In genomic region chr17:47276868-47277267, GRCh38 we compare ENCODE assay signal across 8 cellular contexts. TPM values are rescaled to one million over a fixed set of nuclear protein-coding genes. Genes with fewer than 3 reads are reported as not detected.
DNase-seq lines count a peak whose midpoint lies in the region; ATAC-seq, FAIRE-seq and TF ChIP-seq lines count a peak whose summit lies in the region.

No MANE protein-coding gene starts in this region.

- no CpG with 5 or more reads among the region's 10 CpGs for WGBS in H9 (ENCODE audit: extremely low coverage, insufficient read length, low lambda C conversion rate)
- 35 to 50% (median 39%) methylated on average over 10 of the region's 10 CpGs for WGBS in small intestine, 3 donors

- H3K79me1 ChIP-seq in H9 (ENCODE audit: insufficient read depth, low read depth, low read length, poor library complexity, severe bottlenecking) = no peaks in the 10 kb centered on the region

- no peak overlapping the region for H2BK5ac ChIP-seq in H9 (ENCODE audit: insufficient read length, low read length)

- H3K9ac ChIP-seq in H9 (ENCODE audit: extremely low read depth, insufficient read length, low read length) = no peak overlapping the region

- H3K27ac ChIP-seq in H9 (ENCODE audit: insufficient read length, low read depth, low read length) = no peak overlapping the region
- H3K27ac ChIP-seq in small intestine (ENCODE audit: low read depth in 1 of 2, low read length in 1 of 2) = peak overlapping the region in 1 of 2 donors; percentile 84

- H2AFZ ChIP-seq in H9 (ENCODE audit: low read length) = no peak overlapping the region

- H2BK120ac ChIP-seq in H9 (ENCODE audit: low read depth, low read length, poor library complexity, severe bottlenecking) = no peak overlapping the region

- H3T11ph ChIP-seq in H9 (ENCODE audit: low read length) = no peak overlapping the region

- DNase-seq in H9 = peak; percentile 77
- DNase-seq in SK-N-DZ (ENCODE audit: low spot score) = peak; percentile 21
- DNase-seq in left ventricle myocardium superior = peak; percentile 78
- DNase-seq in small intestine = peak; percentile 33
- no peak for DNase-seq in stimulated activated CD4-positive, alpha-beta T cell treated with anti-CD3 and anti-CD28 coated beads, Interleukin-4, amount 100 ng/mL, for 1 hour
- no peak for DNase-seq in activated naive CD4-positive, alpha-beta T cell treated with anti-CD3 and anti-CD28 coated beads, Interleukin-2, amount 50 U/mL, for 72 hours (ENCODE audit: low spot score in 2 of 2)
- DNase-seq in stimulated activated CD4-positive, alpha-beta T cell treated with anti-CD3 and anti-CD28 coated beads, Interleukin-12 subunit alpha, Interleukin-12 subunit beta, amount 100 ng/mL, for 4 hours = no peak
- no peak for DNase-seq in stimulated activated effector memory CD8-positive, alpha-beta T cell treated with anti-CD3 and anti-CD28 coated beads, Interleukin-12 subunit alpha, Interleukin-12 subunit beta, amount 100 ng/mL, for 72 hours (ENCODE audit: low spot score in 2 of 2)

- no peak overlapping the region for H3K56ac ChIP-seq in H9 (ENCODE audit: insufficient read length, low read depth, low read length)

- no peak overlapping the region for H3K23ac ChIP-seq in H9 (ENCODE audit: insufficient read length, low read depth, low read length)

- H3K23me2 ChIP-seq in H9 (ENCODE audit: insufficient read length, low read depth, low read length, poor library complexity, severe bottlenecking) = no peaks in the 10 kb centered on the region

- peaks cover 6% of the 10 kb centered on the region for H3K27me3 Mint-ChIP-seq in H9 (ENCODE audit: low read depth)

- H3K4me2 ChIP-seq in H9 (ENCODE audit: insufficient read depth, insufficient read length, low read length) = no peak overlapping the region

- no peaks in the 10 kb centered on the region for H3K36me3 Mint-ChIP-seq in H9 (ENCODE audit: insufficient read depth in 1 of 3, low read depth in 3 of 3)
- no peaks in the 10 kb centered on the region for H3K36me3 Mint-ChIP-seq in activated naive CD4-positive, alpha-beta T cell treated with anti-CD3 and anti-CD28 coated beads, Interleukin-2, amount 50 U/mL, for 72 hours
- H3K36me3 Mint-ChIP-seq in stimulated activated effector memory CD8-positive, alpha-beta T cell treated with anti-CD3 and anti-CD28 coated beads, Interleukin-12 subunit alpha, Interleukin-12 subunit beta, amount 100 ng/mL, for 72 hours = no peaks in the 10 kb centered on the region

- H4K5ac ChIP-seq in H9 (ENCODE audit: insufficient read length, low read depth, low read length) = no peak overlapping the region

- H3K79me2 ChIP-seq in H9 (ENCODE audit: insufficient read depth, low read length) = no peaks in the 10 kb centered on the region

- H3K27me3 ChIP-seq in H9 (ENCODE audit: insufficient read depth, low read length) (0 out of 2 replicates have a peak, but pooled peaks cover 2% of the 10 kb centered on the region), small intestine (ENCODE audit: control insufficient read depth in 2 of 2, insufficient read depth in 2 of 2, low read length in 2 of 2) (no peaks in the 10 kb centered on the region)

- FAIRE-seq in small intestine (lab: Jason Lieb, UNC) = no peak

- peaks cover 21% of the 10 kb centered on the region for H3K4me1 ChIP-seq in H9 (ENCODE audit: insufficient read depth, low read length)
- H3K4me1 ChIP-seq in small intestine (ENCODE audit: control insufficient read depth in 2 of 2, insufficient read depth in 1 of 2, low read depth in 1 of 2, low read length in 1 of 2) = peaks cover 0 to 25% of the 10 kb centered on the region in 2 donors

- H3K4me3 Mint-ChIP-seq in H9 = no peak overlapping the region
- H3K4me3 Mint-ChIP-seq in stimulated activated effector memory CD8-positive, alpha-beta T cell treated with anti-CD3 and anti-CD28 coated beads, Interleukin-12 subunit alpha, Interleukin-12 subunit beta, amount 100 ng/mL, for 72 hours = no peak overlapping the region

- no peak overlapping the region for H3K4ac ChIP-seq in H9 (ENCODE audit: low read depth, low read length)

- H3K4me3 ChIP-seq in small intestine (ENCODE audit: low read depth in 1 of 2, low read length in 2 of 2) = no peak overlapping the region

- no peak overlapping the region for H4K91ac ChIP-seq in H9 (ENCODE audit: insufficient read length, low read depth, low read length)

- H3K9me3 ChIP-seq in H9 (ENCODE audit: control insufficient read depth, low read depth, low read length) (no peaks in the 10 kb centered on the region), small intestine (ENCODE audit: control insufficient read depth, low read depth) (no peaks in the 10 kb centered on the region)

- H2AK5ac ChIP-seq in H9 (ENCODE audit: insufficient read length, low read length) = no peak overlapping the region

- H2BK20ac ChIP-seq in H9 (ENCODE audit: low read depth, low read length, poor library complexity, severe bottlenecking) = no peak overlapping the region

- no peak overlapping the region for H2BK12ac ChIP-seq in H9 (ENCODE audit: insufficient read length, low read depth, low read length)

- TF ChIP-seq CTCF in H9 (conservative IDR thresholded peaks at IDR 0.05) = no peak

- intact Hi-C loops in left ventricle myocardium superior (cut with micrococcal nuclease) = no loop called here

- peak; percentile 72 for ATAC-seq in left ventricle myocardium superior
- no peak for ATAC-seq in activated naive CD4-positive, alpha-beta T cell treated with anti-CD3 and anti-CD28 coated beads, Interleukin-2, amount 50 U/mL, for 72 hours
- ATAC-seq in stimulated activated effector memory CD8-positive, alpha-beta T cell treated with anti-CD3 and anti-CD28 coated beads, Interleukin-12 subunit alpha, Interleukin-12 subunit beta, amount 100 ng/mL, for 72 hours = no peak

- H3K14ac ChIP-seq in H9 (ENCODE audit: insufficient read depth, low read length) = no peak overlapping the region

- no peaks in the 10 kb centered on the region for H3K36me3 ChIP-seq in small intestine (ENCODE audit: control insufficient read depth in 2 of 2, insufficient read depth in 2 of 2, low read length in 2 of 2)

- peaks cover 43% of the 10 kb centered on the region in 2 experiments for H3K4me1 Mint-ChIP-seq in H9
- no peaks in the 10 kb centered on the region for H3K4me1 Mint-ChIP-seq in stimulated activated effector memory CD8-positive, alpha-beta T cell treated with anti-CD3 and anti-CD28 coated beads, Interleukin-12 subunit alpha, Interleukin-12 subunit beta, amount 100 ng/mL, for 72 hours

- H3K27ac Mint-ChIP-seq in H9 = peak overlapping the region in 2 of 3 experiments; percentile 17 to 58; a peak in 2 of 7 replicates
- H3K27ac Mint-ChIP-seq in activated naive CD4-positive, alpha-beta T cell treated with anti-CD3 and anti-CD28 coated beads, Interleukin-2, amount 50 U/mL, for 72 hours = no peak overlapping the region
- H3K27ac Mint-ChIP-seq in stimulated activated effector memory CD8-positive, alpha-beta T cell treated with anti-CD3 and anti-CD28 coated beads, Interleukin-12 subunit alpha, Interleukin-12 subunit beta, amount 100 ng/mL, for 72 hours = no peak overlapping the region

- no peak overlapping the region for H3K18ac ChIP-seq in H9 (ENCODE audit: insufficient read length, low read depth, low read length)

- H4K20me1 ChIP-seq in H9 (ENCODE audit: control insufficient read depth, insufficient read depth, insufficient read length) = no peaks in the 10 kb centered on the region

- no peak overlapping the region for H4K8ac ChIP-seq in H9 (replicated peaks; ENCODE audit: insufficient read length, low read depth, low read length)

- no peak overlapping the region for H2BK15ac ChIP-seq in H9 (ENCODE audit: low read depth, low read length)

- H3K9me3 Mint-ChIP-seq in H9 = no peaks in the 10 kb centered on the region; a peak in 1 of 5 replicates
- no peaks in the 10 kb centered on the region for H3K9me3 Mint-ChIP-seq in activated naive CD4-positive, alpha-beta T cell treated with anti-CD3 and anti-CD28 coated beads, Interleukin-2, amount 50 U/mL, for 72 hours
- no peaks in the 10 kb centered on the region for H3K9me3 Mint-ChIP-seq in stimulated activated effector memory CD8-positive, alpha-beta T cell treated with anti-CD3 and anti-CD28 coated beads, Interleukin-12 subunit alpha, Interleukin-12 subunit beta, amount 100 ng/mL, for 72 hours

RNA-seq across cellular contexts. Expression of gene ITGB3, which starts 23.2 kb away (rescaled TPM):
- total RNA-seq in H9 (2021) (not detected in 2 replicates), left ventricle myocardium superior (3.2 TPM)
- not detected in 2 replicates for polyA plus RNA-seq in SK-N-DZ (2014; cell fraction: cytosol; rRNA removed)
- 0.44 TPM in 1 of 2 replicates, not detected in the other for polyA plus RNA-seq in SK-N-DZ (2014; cell fraction: nucleus; rRNA removed)
- 1 to 10 TPM in 1 of 3 donors, under 1 TPM in 2; 0.54 to 4.8 (median 0.67) TPM for polyA plus RNA-seq in small intestine
- total RNA-seq in activated naive CD4-positive, alpha-beta T cell treated with anti-CD3 and anti-CD28 coated beads, Interleukin-2, amount 50 U/mL, for 72 hours = under 1 TPM in 1 of 2 donors, not detected in 1; 0.10 TPM

RNA-seq across cellular contexts. Expression of gene EFCAB13, which starts 46.9 kb away (rescaled TPM):
- total RNA-seq in H9 (2021) (1.6 and 3.1 TPM in 2 replicates), left ventricle myocardium superior (2.4 TPM)
- 0.71 and 2.5 TPM in 2 replicates for polyA plus RNA-seq in SK-N-DZ (2014; cell fraction: cytosol; rRNA removed)
- 0.64 and 6.0 TPM in 2 replicates for polyA plus RNA-seq in SK-N-DZ (2014; cell fraction: nucleus; rRNA removed)
- 1 to 10 TPM in 1 of 3 donors, under 1 TPM in 2; 0.54 to 1.1 (median 0.67) TPM for polyA plus RNA-seq in small intestine
- 1 to 10 TPM; 3.8 to 6.8 TPM for total RNA-seq in activated naive CD4-positive, alpha-beta T cell treated with anti-CD3 and anti-CD28 coated beads, Interleukin-2, amount 50 U/mL, for 72 hours

Comparison
In these comparisons a context has a peak if more than half of its experiments do, and no peak if none do; other contexts are left out.
1. DNase-seq: peak in H9 (single experiment), SK-N-DZ (single experiment), left ventricle myocardium superior (single experiment) and small intestine (single experiment); none in stimulated activated CD4-positive, alpha-beta T cell treated with anti-CD3 and anti-CD28 coated beads, Interleukin-4, amount 100 ng/mL, for 1 hour (single experiment), activated naive CD4-positive, alpha-beta T cell treated with anti-CD3 and anti-CD28 coated beads, Interleukin-2, amount 50 U/mL, for 72 hours (0 of 2), stimulated activated CD4-positive, alpha-beta T cell treated with anti-CD3 and anti-CD28 coated beads, Interleukin-12 subunit alpha, Interleukin-12 subunit beta, amount 100 ng/mL, for 4 hours (single experiment) and stimulated activated effector memory CD8-positive, alpha-beta T cell treated with anti-CD3 and anti-CD28 coated beads, Interleukin-12 subunit alpha, Interleukin-12 subunit beta, amount 100 ng/mL, for 72 hours (0 of 2).
2. H3K27ac Mint-ChIP-seq: peak in H9 (2 of 3); none in activated naive CD4-positive, alpha-beta T cell treated with anti-CD3 and anti-CD28 coated beads, Interleukin-2, amount 50 U/mL, for 72 hours (0 of 2) and stimulated activated effector memory CD8-positive, alpha-beta T cell treated with anti-CD3 and anti-CD28 coated beads, Interleukin-12 subunit alpha, Interleukin-12 subunit beta, amount 100 ng/mL, for 72 hours (single experiment).